Comparison of ENCODE assay signal across 8 cellular contexts in genomic region chr11:118488480-118489109, GRCh38. TPM values are rescaled to one million over a fixed set of nuclear protein-coding genes. Genes with fewer than 3 reads are reported as not detected.
DNase-seq lines count a peak whose midpoint lies in the region; ATAC-seq, FAIRE-seq and TF ChIP-seq lines count a peak whose summit lies in the region.

No MANE protein-coding gene starts in this region.

- H3K36me3 ChIP-seq in bronchial epithelial cell (ENCODE audit: control insufficient read depth, insufficient read depth, low read length), result peaks cover 11% of the 10 kb centered on the region
- H3K36me3 ChIP-seq in kidney epithelial cell (ENCODE audit: control insufficient read depth, insufficient read depth, low read length), result no peaks in the 10 kb centered on the region

- peak; percentile 7 for FAIRE-seq in bronchial epithelial cell (lab: Jason Lieb, UNC)

- H3K4me3 ChIP-seq in bronchial epithelial cell (ENCODE audit: low read depth, low read length) (no peak overlapping the region), kidney epithelial cell (ENCODE audit: low read depth, low read length) (no peak overlapping the region)

- DNase-seq in 8988T, result peak; percentile 40
- DNase-seq in GM19238 (ENCODE audit: insufficient read length, low spot score), result peak; percentile 40
- DNase-seq in NCI-H2227 treated with DMSO at 0.1 percent for 48 hours (lab: John Stamatoyannopoulos, UW), result peak; percentile 82
- DNase-seq in activated CD4-positive, CD25-positive, alpha-beta regulatory T cell (lab: John Stamatoyannopoulos, UW), result peak; percentile 59 to 65 (median 63)
- peak; percentile 66 for DNase-seq in bronchial epithelial cell (ENCODE audit: low read depth)
- peak; percentile 39 for DNase-seq in kidney epithelial cell (ENCODE audit: low read depth)
- peak; percentile 77 to 82 for DNase-seq in stimulated activated CD4-positive, alpha-beta T cell treated with anti-CD3 and anti-CD28 coated beads, Interleukin-2, amount 100 ng/mL, for 48 hours

- ATAC-seq in HG02642 (IDR thresholded peaks at IDR 0.05; ENCODE audit: poor library complexity, unreplicated experiment), result no peak

- TF ChIP-seq CTCF in bronchial epithelial cell (IDR thresholded peaks at IDR 0.05; ENCODE audit: insufficient read depth, low read length, severe bottlenecking) (peak; percentile 77), kidney epithelial cell (IDR thresholded peaks at IDR 0.05; ENCODE audit: insufficient read depth, low read length, poor library complexity, severe bottlenecking) (peak; percentile 78)

- no peaks in the 10 kb centered on the region for H3K27me3 ChIP-seq in bronchial epithelial cell (ENCODE audit: control insufficient read depth, insufficient read depth, low read length)
- no peaks in the 10 kb centered on the region for H3K27me3 ChIP-seq in kidney epithelial cell (ENCODE audit: control insufficient read depth, insufficient read depth, low read length)

RNA-seq across cellular contexts. Expression of gene TTC36, which starts 38.7 kb away (rescaled TPM):
- total RNA-seq in bronchial epithelial cell, result 0.51 TPM in 1 of 2 replicates, not detected in the other
- total RNA-seq in kidney epithelial cell, result 0.62 and 1.0 TPM in 2 replicates

RNA-seq across cellular contexts. Expression of gene TMEM25, which starts 42.4 kb away (rescaled TPM):
- 13.8 and 14.7 TPM in 2 replicates for total RNA-seq in bronchial epithelial cell
- total RNA-seq in kidney epithelial cell, result 47.9 and 71.6 TPM in 2 replicates

RNA-seq across cellular contexts. Expression of gene KMT2A, which starts 52.3 kb away (rescaled TPM):
- total RNA-seq in bronchial epithelial cell (14.0 and 20.6 TPM in 2 replicates), kidney epithelial cell (42.2 and 45.6 TPM in 2 replicates)
